Comparison of ENCODE assay signal across 8 cellular contexts in the genomic region with DNA sequence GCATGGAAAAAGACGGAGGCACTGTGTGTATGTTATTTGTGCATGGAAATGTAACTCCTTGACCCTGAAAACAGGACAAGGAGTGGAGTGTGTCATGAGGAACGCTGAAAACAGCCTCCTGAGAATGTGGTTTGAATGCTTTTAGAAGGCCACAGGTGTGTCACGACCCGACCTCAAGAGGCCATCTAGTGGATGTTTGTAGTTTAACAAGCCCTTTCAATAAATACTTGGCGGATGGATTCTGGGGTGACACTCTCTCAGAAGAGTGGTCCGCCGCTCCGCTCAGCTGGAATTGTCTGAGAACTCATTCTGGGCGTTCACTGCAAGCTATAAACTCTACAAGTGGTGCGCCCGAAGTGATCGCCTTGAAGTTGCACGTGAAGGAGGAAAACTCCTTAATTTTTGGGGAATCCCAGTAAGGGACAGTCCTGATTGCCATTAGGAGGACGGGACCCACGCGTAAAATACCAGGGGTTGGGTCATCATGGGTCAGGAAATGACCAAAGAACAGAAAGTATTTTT. TPM values are rescaled to one million over a fixed set of nuclear protein-coding genes. Genes with fewer than 3 reads are reported as not detected.
A peak's percentile ranks its signal among the peaks of the same experiment; 100 is the strongest.
DNase-seq lines count a peak whose midpoint lies in the region; ATAC-seq and TF ChIP-seq lines count a peak whose summit lies in the region.
"Not testable (repeated sequence)": the region's sequence is repeated elsewhere in the genome, so short reads cannot be mapped to it uniquely, and the experiment has no call there.

No MANE protein-coding gene starts in this region.

- H3K4me1 ChIP-seq in GM23338 (ENCODE audit: insufficient read depth) (peaks cover 13% of the 10 kb centered on the region; the same call in 1 of the 2 replicates), foreskin keratinocyte (peaks cover 23% of the 10 kb centered on the region)
- not testable (repeated sequence) for H3K4me1 ChIP-seq in naive thymus-derived CD4-positive, alpha-beta T cell (ENCODE audit: control insufficient read depth in 2 of 2, insufficient read depth in 2 of 2, low read length in 2 of 2); thoracic aorta (ENCODE audit: control insufficient read depth in 1 of 2, low read depth in 2 of 2)

- ATAC-seq in GM23338 (peak; percentile 75), foreskin keratinocyte (peak; percentile 33)
- peak; percentile 81 for ATAC-seq in activated naive CD8-positive, alpha-beta T cell treated with anti-CD3 and anti-CD28 coated beads, Interleukin-2, amount 10 ng/mL, durations not matched to agents 7 days and 5 days (ENCODE audit: low read depth)
- ATAC-seq in naive thymus-derived CD4-positive, alpha-beta T cell = peak; percentile 78
- not testable (repeated sequence) for ATAC-seq in thoracic aorta (ENCODE audit: insufficient number of reproducible peaks, low FRiP score, low read depth)

- not testable (repeated sequence) for H3K36me3 ChIP-seq in GM23338 (ENCODE audit: insufficient read depth); naive thymus-derived CD4-positive, alpha-beta T cell (ENCODE audit: control insufficient read depth in 2 of 3, insufficient read depth in 3 of 3, low read length in 3 of 3); thoracic aorta

- H3K9me3 ChIP-seq in naive thymus-derived CD4-positive, alpha-beta T cell (ENCODE audit: control insufficient read depth in 2 of 3, low read length in 3 of 3); thoracic aorta: not testable (repeated sequence)

- not testable (repeated sequence) for H3K27me3 ChIP-seq in GM23338 (ENCODE audit: insufficient read depth); foreskin keratinocyte; naive thymus-derived CD4-positive, alpha-beta T cell (ENCODE audit: control insufficient read depth in 2 of 2, insufficient read depth in 2 of 2, low read length in 2 of 2); thoracic aorta (replicated peaks; ENCODE audit: insufficient read depth)

- peaks cover 32% of the 10 kb centered on the region for H3K4me1 Mint-ChIP-seq in GM23338
- H3K4me1 Mint-ChIP-seq in activated naive CD8-positive, alpha-beta T cell treated with anti-CD3 and anti-CD28 coated beads, Interleukin-2, amount 10 ng/mL, durations not matched to agents 7 days and 5 days = peaks cover 13% of the 10 kb centered on the region
- H3K4me1 Mint-ChIP-seq in naive thymus-derived CD4-positive, alpha-beta T cell = peaks cover 0 to 18% (median 10%) of the 10 kb centered on the region in 7 donors

- not testable (repeated sequence) for H3K9me3 Mint-ChIP-seq in GM23338; activated naive CD8-positive, alpha-beta T cell treated with anti-CD3 and anti-CD28 coated beads, Interleukin-2, amount 10 ng/mL, durations not matched to agents 7 days and 5 days; naive thymus-derived CD4-positive, alpha-beta T cell

- H2AFZ ChIP-seq in GM23338 = peak overlapping the region; percentile 78; the same call in 1 of the 2 replicates

- H3K9me2 ChIP-seq in GM23338 (ENCODE audit: insufficient read depth) = not testable (repeated sequence)

- peak overlapping the region; percentile 78; the same call in 2 of the 3 replicates for H3K4me3 Mint-ChIP-seq in GM23338
- peak overlapping the region; percentile 91 for H3K4me3 Mint-ChIP-seq in activated naive CD8-positive, alpha-beta T cell treated with anti-CD3 and anti-CD28 coated beads, Interleukin-2, amount 10 ng/mL, durations not matched to agents 7 days and 5 days
- peak overlapping the region; percentile 36 to 89 (median 84) for H3K4me3 Mint-ChIP-seq in naive thymus-derived CD4-positive, alpha-beta T cell

- H3K27ac ChIP-seq in GM23338 (ENCODE audit: low read depth) = peak overlapping the region; percentile 86
- not testable (repeated sequence) for H3K27ac ChIP-seq in foreskin keratinocyte; naive thymus-derived CD4-positive, alpha-beta T cell (ENCODE audit: low read depth, low read length); thoracic aorta

- peak overlapping the region; percentile 98 for H3K27ac Mint-ChIP-seq in GM23338
- H3K27ac Mint-ChIP-seq in activated naive CD8-positive, alpha-beta T cell treated with anti-CD3 and anti-CD28 coated beads, Interleukin-2, amount 10 ng/mL, durations not matched to agents 7 days and 5 days = peak overlapping the region; percentile 49
- peak overlapping the region in 6 of 9 donors; percentile 10 to 63 (median 46) for H3K27ac Mint-ChIP-seq in naive thymus-derived CD4-positive, alpha-beta T cell

- not testable (repeated sequence) for H3K79me2 ChIP-seq in GM23338 (replicated peaks; ENCODE audit: insufficient read depth)

- TF ChIP-seq CTCF in GM12864 (IDR thresholded peaks at IDR 0.05; ENCODE audit: low read depth, low read length, missing control alignments) (peak; percentile 67), GM23338 (conservative IDR thresholded peaks at IDR 0.05; ENCODE audit: low read depth in 2 of 2) (peak; percentile 56 to 71), foreskin keratinocyte (conservative IDR thresholded peaks at IDR 0.05) (peak; percentile 53)
- not testable (repeated sequence) for TF ChIP-seq CTCF in thoracic aorta (IDR thresholded peaks at IDR 0.05)

- POLR2A ChIA-PET in activated naive CD8-positive, alpha-beta T cell treated with anti-CD3 and anti-CD28 coated beads, Interleukin-2, amount 10 ng/mL, durations not matched to agents 7 days and 5 days (lab: Charles Lee) = interaction anchor here (0.7 to 1.4 kb wide), 2 partner anchors 106 to 122 kb away, joined by 3 to 4 read pairs; a partner anchor contains a TSS
- POLR2A ChIA-PET in naive thymus-derived CD4-positive, alpha-beta T cell (lab: Charles Lee) = interaction anchor here (1.3 kb wide), 1 partner anchor 106 kb away, joined by 4 read pairs; a partner anchor contains a TSS

- intact Hi-C loops in naive thymus-derived CD4-positive, alpha-beta T cell (cut with micrococcal nuclease) = loop anchor here (1.0 to 10.0 kb wide), 12 partner anchors 28 to 825 kb away; a partner anchor contains a TSS

- H3F3A ChIP-seq in GM23338 (replicated peaks; ENCODE audit: low read depth) = not testable (repeated sequence)

- in situ Hi-C loops in KBM-7 (cut with MboI; ENCODE audit: low pct_unique_long_range_greater_than_20kb, low sequenced_read_pairs) = not testable (repeated sequence)

- not testable (repeated sequence) for H4K20me1 ChIP-seq in GM23338 (replicated peaks; ENCODE audit: insufficient read depth)

- H3K4me3 ChIP-seq in GM12864 (ENCODE audit: low read depth, low read length) = peak overlapping the region; percentile 26; the same call in 1 of the 2 replicates
- H3K4me3 ChIP-seq in GM23338 = peak overlapping the region; percentile 51
- H3K4me3 ChIP-seq in naive thymus-derived CD4-positive, alpha-beta T cell (ENCODE audit: low read length) = peak overlapping the region; percentile 65
- peak overlapping the region; percentile 66 for H3K4me3 ChIP-seq in thoracic aorta

- H3K27me3 Mint-ChIP-seq in GM23338 (ENCODE audit: insufficient read depth, low read depth, poor library complexity) = not testable (repeated sequence)
- H3K27me3 Mint-ChIP-seq in activated naive CD8-positive, alpha-beta T cell treated with anti-CD3 and anti-CD28 coated beads, Interleukin-2, amount 10 ng/mL, durations not matched to agents 7 days and 5 days = peaks cover 23% of the 10 kb centered on the region
- peaks cover 6 to 44% (median 14%) of the 10 kb centered on the region in 5 donors for H3K27me3 Mint-ChIP-seq in naive thymus-derived CD4-positive, alpha-beta T cell

- peak overlapping the region; percentile 75 for H3K4me2 ChIP-seq in GM23338

- DNase-seq in GM12864 (ENCODE audit: low read depth) = peak; percentile 29
- DNase-seq in GM23338 (ENCODE audit: low spot score) = peak; percentile 79
- DNase-seq in KBM-7 = peak; percentile 85
- peak; percentile 38 for DNase-seq in SW480 (ENCODE audit: low spot score)
- DNase-seq in activated naive CD8-positive, alpha-beta T cell treated with anti-CD3 and anti-CD28 coated beads, Interleukin-2, amount 10 ng/mL, durations not matched to agents 7 days and 5 days = peak; percentile 44
- DNase-seq in foreskin keratinocyte = peak in 1 of 2 donors; percentile 57
- DNase-seq in naive thymus-derived CD4-positive, alpha-beta T cell = peak in 7 of 9 donors; percentile 32 to 70 (median 59)
- DNase-seq in thoracic aorta (ENCODE audit: low spot score) = not testable (repeated sequence)

- CTCF ChIA-PET in naive thymus-derived CD4-positive, alpha-beta T cell (lab: Charles Lee) = interaction anchor here (0.6 to 4.4 kb wide), 15 partner anchors 8 to 583 kb away, joined by 3 to 42 read pairs (median 4); a partner anchor contains a TSS

- not testable (repeated sequence) for H3K36me3 Mint-ChIP-seq in GM23338 (ENCODE audit: low read depth); activated naive CD8-positive, alpha-beta T cell treated with anti-CD3 and anti-CD28 coated beads, Interleukin-2, amount 10 ng/mL, durations not matched to agents 7 days and 5 days; naive thymus-derived CD4-positive, alpha-beta T cell

RNA-seq across cellular contexts. Expression of a gene that starts 33.5 kb away (rescaled TPM):
- total RNA-seq in GM23338 (2014; rRNA removed; shearing (Covaris generic)) = not detected in 2 replicates
- polyA plus RNA-seq in GM23338 (2016; fragmentation: Nextera tagmentation; extraction: Ambion mirVana) (not detected in 2 replicates), foreskin keratinocyte (not detected in 2 replicates)
- not detected for total RNA-seq in activated naive CD8-positive, alpha-beta T cell treated with anti-CD3 and anti-CD28 coated beads, Interleukin-2, amount 10 ng/mL, durations not matched to agents 7 days and 5 days
- total RNA-seq in foreskin keratinocyte (not detected in 2 replicates), thoracic aorta (not detected)
- not detected for total RNA-seq in naive thymus-derived CD4-positive, alpha-beta T cell
- polyA plus RNA-seq in naive thymus-derived CD4-positive, alpha-beta T cell = not detected

RNA-seq across cellular contexts. Expression of a gene that starts 44.7 kb away (rescaled TPM):
- not detected in 2 replicates for total RNA-seq in GM23338 (2014; rRNA removed; shearing (Covaris generic))
- polyA plus RNA-seq in GM23338 (2016; fragmentation: Nextera tagmentation; extraction: Ambion mirVana) (not detected in 2 replicates), foreskin keratinocyte (0.01 TPM in 1 of 2 replicates, not detected in the other)
- not detected for total RNA-seq in activated naive CD8-positive, alpha-beta T cell treated with anti-CD3 and anti-CD28 coated beads, Interleukin-2, amount 10 ng/mL, durations not matched to agents 7 days and 5 days
- total RNA-seq in foreskin keratinocyte (0.07 TPM in 1 of 2 replicates, not detected in the other), thoracic aorta (not detected)
- not detected for total RNA-seq in naive thymus-derived CD4-positive, alpha-beta T cell
- polyA plus RNA-seq in naive thymus-derived CD4-positive, alpha-beta T cell = not detected

Comparison
In these comparisons a context has a peak if more than half of its experiments do, and no peak if none do; other contexts are left out.
1. H3K27ac Mint-ChIP-seq: peak in every context shown above with its lines; median percentile 98 in GM23338; 49 in activated naive CD8-positive, alpha-beta T cell treated with anti-CD3 and anti-CD28 coated beads, Interleukin-2, amount 10 ng/mL, durations not matched to agents 7 days and 5 days; 46 in naive thymus-derived CD4-positive, alpha-beta T cell.